Comparison of ENCODE assay signal across 12 cellular contexts in genomic region chr7:102451371-102452054, GRCh38. TPM values are rescaled to one million over a fixed set of nuclear protein-coding genes. Genes with fewer than 3 reads are reported as not detected.
DNase-seq lines count a peak whose midpoint lies in the region; ATAC-seq, FAIRE-seq and TF ChIP-seq lines count a peak whose summit lies in the region.
"Had no signal": no experiment of that assay in that cellular context is flagged by ENCODE, and none has a peak within 500 bp of the region (broad histone marks: within the 10 kb centered on the region; RNA-seq: fewer than 3 reads in every experiment).

No MANE protein-coding gene starts in this region.

- H3K9me3 ChIP-seq in GM23248 (ENCODE audit: low read depth) (no peaks in the 10 kb centered on the region), endothelial cell of umbilical vein (replicated peaks; ENCODE audit: control insufficient read depth, insufficient read depth, low read length) (no peaks in the 10 kb centered on the region), neutrophil (no peaks in the 10 kb centered on the region)

- H3K27me3 Mint-ChIP-seq in activated T-cell treated with anti-CD3 and anti-CD28 coated beads, Interleukin-2, amount 50 U/mL, for 24 hours = no peaks in the 10 kb centered on the region

- H3K36me3 ChIP-seq in GM23248 (ENCODE audit: low read depth) = no peaks in the 10 kb centered on the region
- peaks cover 0 to 16% of the 10 kb centered on the region in 2 experiments for H3K36me3 ChIP-seq in endothelial cell of umbilical vein (ENCODE audit: control insufficient read depth in 2 of 2, extremely low read depth in 1 of 2, insufficient read depth in 2 of 2, low read length in 2 of 2)
- peaks cover 87% of the 10 kb centered on the region for H3K36me3 ChIP-seq in neutrophil

- peaks cover 24% of the 10 kb centered on the region for H3K36me3 Mint-ChIP-seq in activated T-cell treated with anti-CD3 and anti-CD28 coated beads, Interleukin-2, amount 50 U/mL, for 24 hours (ENCODE audit: low read depth)

- CTCF ChIA-PET in endothelial cell of umbilical vein (lab: Charles Lee) = interaction anchor here (1.0 to 1.8 kb wide), 5 partner anchors 13 to 39 kb away, joined by 3 to 6 read pairs (median 4); no protein-coding TSS in a partner anchor

- no peaks in the 10 kb centered on the region for H3K79me2 ChIP-seq in GM23248 (ENCODE audit: insufficient read depth)
- H3K79me2 ChIP-seq in endothelial cell of umbilical vein (ENCODE audit: control insufficient read depth, insufficient read depth, low read length) = no peaks in the 10 kb centered on the region

- no peaks in the 10 kb centered on the region for H3K9me2 ChIP-seq in GM23248 (ENCODE audit: insufficient read depth)

- no peaks in the 10 kb centered on the region for H3K4me1 Mint-ChIP-seq in activated T-cell treated with anti-CD3 and anti-CD28 coated beads, Interleukin-2, amount 50 U/mL, for 24 hours (ENCODE audit: low read depth)

- H4K20me1 ChIP-seq in GM23248 (ENCODE audit: insufficient read depth) (no peaks in the 10 kb centered on the region), endothelial cell of umbilical vein (replicated peaks; ENCODE audit: control insufficient read depth, extremely low read depth, insufficient read depth, low read length) (no peaks in the 10 kb centered on the region)

- no peaks in the 10 kb centered on the region for H3K9me1 ChIP-seq in endothelial cell of umbilical vein (replicated peaks; ENCODE audit: control insufficient read depth, extremely low read depth, insufficient read depth, low read length)

- no peak for TF ChIP-seq CTCF in endothelial cell of umbilical vein (IDR thresholded peaks at IDR 0.05; ENCODE audit: extremely low read depth in 1 of 2, insufficient read depth in 1 of 2, low read depth in 1 of 2, low read length in 2 of 2)
- no peak for TF ChIP-seq CTCF in neutrophil (IDR thresholded peaks at IDR 0.05)

- intact Hi-C loops in endothelial cell of umbilical vein (cut with micrococcal nuclease) = loop anchor here (2.0 kb wide), 1 partner anchor 47 kb away; no protein-coding TSS in a partner anchor
- intact Hi-C loops in Right ventricle myocardium inferior (cut with DNase I) = no loop called here

- FAIRE-seq in endothelial cell of umbilical vein (lab: Jason Lieb, UNC) = no peak
- FAIRE-seq: D721Med, endometrium had no signal

- H2AFZ ChIP-seq in GM23248 (no peak overlapping the region), endothelial cell of umbilical vein (ENCODE audit: low read depth, low read length) (no peak overlapping the region)

- TF ChIP-seq POLR2A in endothelial cell of umbilical vein (IDR thresholded peaks at IDR 0.05; ENCODE audit: low read depth, low read length) = peak; percentile 13

- in situ Hi-C loops in GM23248 (cut with MboI) = no loop called here

- H3F3A ChIP-seq in GM23248 (ENCODE audit: insufficient read depth) = no peaks in the 10 kb centered on the region

- H3K4me2 ChIP-seq in GM23248 (ENCODE audit: unreplicated experiment) = no peak overlapping the region
- H3K4me2 ChIP-seq in endothelial cell of umbilical vein (ENCODE audit: insufficient read depth, low read length) = no peak overlapping the region

- H3K9ac ChIP-seq in GM23248 (no peak overlapping the region), endothelial cell of umbilical vein (replicated peaks; ENCODE audit: extremely low read depth, insufficient read depth, low read length) (no peak overlapping the region)

- no peak overlapping the region for H3K27ac Mint-ChIP-seq in activated T-cell treated with anti-CD3 and anti-CD28 coated beads, Interleukin-2, amount 50 U/mL, for 24 hours

- BruUV-seq in endothelial cell of umbilical vein (replicated peaks; lab: Mats Ljungman, UMichigan) = no TSS peak

- H3K4me1 ChIP-seq in GM23248 (ENCODE audit: insufficient read depth) (no peaks in the 10 kb centered on the region), endothelial cell of umbilical vein (ENCODE audit: control insufficient read depth, extremely low read depth, insufficient read depth, low read length) (no peaks in the 10 kb centered on the region), neutrophil (ENCODE audit: control insufficient read depth in 1 of 2, insufficient read depth in 1 of 2, low read depth in 1 of 2, low read length in 1 of 2) (no peaks in the 10 kb centered on the region)

- 29 to 33% methylated on average over 20 to 23 of the region's 23 CpGs for WGBS in GM23248 (ENCODE audit: low coverage in 1 of 2, low lambda C conversion rate in 2 of 2, missing lambda C conversion rate in 2 of 2), 2 experiments

- H3K27ac ChIP-seq in GM23248 (no peak overlapping the region), endothelial cell of umbilical vein (ENCODE audit: insufficient read depth, low read depth, low read length) (no peak overlapping the region), neutrophil (peak overlapping the region; percentile 13)

- ATAC-seq in Right ventricle myocardium inferior (no peak), HG02870 (IDR thresholded peaks at IDR 0.05; ENCODE audit: unreplicated experiment) (no peak)

- no peak overlapping the region for H3K4me3 Mint-ChIP-seq in activated T-cell treated with anti-CD3 and anti-CD28 coated beads, Interleukin-2, amount 50 U/mL, for 24 hours

- H3K9me3 Mint-ChIP-seq in activated T-cell treated with anti-CD3 and anti-CD28 coated beads, Interleukin-2, amount 50 U/mL, for 24 hours = no peaks in the 10 kb centered on the region

- H3K4me3 ChIP-seq in GM23248 = no peak overlapping the region
- no peak overlapping the region for H3K4me3 ChIP-seq in endothelial cell of umbilical vein (replicated peaks in 1 of 3; ENCODE audit: insufficient read depth in 1 of 3, low read depth in 1 of 3, low read length in 3 of 3)
- H3K4me3 ChIP-seq in neutrophil (ENCODE audit: low read depth in 1 of 2, low read length in 1 of 2) = no peak overlapping the region

- POLR2A ChIA-PET in endothelial cell of umbilical vein (lab: Charles Lee) = no interaction called here

- H3K27me3 ChIP-seq in GM23248 (replicated peaks; ENCODE audit: insufficient read depth) = no peaks in the 10 kb centered on the region
- H3K27me3 ChIP-seq in endothelial cell of umbilical vein (ENCODE audit: control insufficient read depth in 2 of 2, insufficient read depth in 2 of 2, low read length in 2 of 2) = no peaks in the 10 kb centered on the region
- H3K27me3 ChIP-seq in neutrophil = no peaks in the 10 kb centered on the region

- peak; percentile 33 for DNase-seq in GM23248
- DNase-seq in NCI-H748 treated with DMSO at 0.1 percent for 48 hours (lab: John Stamatoyannopoulos, UW) = peak; percentile 27
- DNase-seq in endothelial cell of umbilical vein (ENCODE audit: low read depth, low spot score) = no peak
- DNase-seq in Right ventricle myocardium inferior (ENCODE audit: missing footprints) = no peak
- no peak for DNase-seq in activated T-cell treated with anti-CD3 and anti-CD28 coated beads, Interleukin-2, amount 50 U/mL, for 24 hours
- no peak for DNase-seq in T1000 (lab: John Stamatoyannopoulos, UW)
- DNase-seq: kidney glomerular epithelial cell, NCI-H1092 had no signal

- dilution Hi-C loops in endothelial cell of umbilical vein (cut with MboI; ENCODE audit: extremely low pct_ligation_motif_present, low sequenced_read_pairs) = no loop called here

RNA-seq across cellular contexts. Expression of gene ALKBH4, which starts 13.2 kb away (rescaled TPM):
- 16.3 and 17.8 TPM in 2 replicates for total RNA-seq in GM23248 (2014; rRNA removed; shearing (Covaris generic))
- polyA plus RNA-seq in GM23248 (2016; fragmentation: Nextera tagmentation; extraction: Ambion mirVana) (11.8 and 13.9 TPM in 2 replicates), endothelial cell of umbilical vein (5.3 and 7.8 TPM in 2 replicates)
- total RNA-seq in endothelial cell of umbilical vein (9.9 and 10.8 TPM in 2 replicates), Right ventricle myocardium inferior (5.8 TPM)
- polyA plus RNA-seq in endothelial cell of umbilical vein (2011; cell fraction: cytosol; rRNA removed) = 5.7 and 6.2 TPM in 2 replicates
- 2.1 and 2.5 TPM in 2 replicates for polyA plus RNA-seq in endothelial cell of umbilical vein (2011; cell fraction: nucleus; rRNA removed)
- polyA plus RNA-seq in endothelial cell of umbilical vein (2012) = 4.3 and 4.8 TPM in 2 replicates
- 1.7 and 2.5 TPM in 2 replicates for polyA minus RNA-seq in endothelial cell of umbilical vein
- 3.8 TPM for polyA minus RNA-seq in endothelial cell of umbilical vein (2011; cell fraction: cytosol; rRNA and poly(A)+ RNA removed)
- polyA minus RNA-seq in endothelial cell of umbilical vein (2011; cell fraction: nucleus; rRNA and poly(A)+ RNA removed) = 1.6 and 1.9 TPM in 2 replicates

RNA-seq across cellular contexts. Expression of gene LRWD1, which starts 13.3 kb away (rescaled TPM):
- 18.3 and 21.8 TPM in 2 replicates for total RNA-seq in GM23248 (2014; rRNA removed; shearing (Covaris generic))
- polyA plus RNA-seq in GM23248 (2016; fragmentation: Nextera tagmentation; extraction: Ambion mirVana) = 15.3 and 16.2 TPM in 2 replicates
- 22.7 and 25.3 TPM in 2 replicates for total RNA-seq in endothelial cell of umbilical vein
- 21.7 and 25.4 TPM in 2 replicates for polyA plus RNA-seq in endothelial cell of umbilical vein
- polyA plus RNA-seq in endothelial cell of umbilical vein (2011; cell fraction: cytosol; rRNA removed) = 17.0 and 21.5 TPM in 2 replicates
- 28.6 and 32.3 TPM in 2 replicates for polyA plus RNA-seq in endothelial cell of umbilical vein (2011; cell fraction: nucleus; rRNA removed)
- polyA plus RNA-seq in endothelial cell of umbilical vein (2012) = 12.2 and 12.8 TPM in 2 replicates
- polyA minus RNA-seq in endothelial cell of umbilical vein = 10.4 and 12.3 TPM in 2 replicates
- polyA minus RNA-seq in endothelial cell of umbilical vein (2011; cell fraction: cytosol; rRNA and poly(A)+ RNA removed) = 18.0 TPM
- 6.4 and 9.2 TPM in 2 replicates for polyA minus RNA-seq in endothelial cell of umbilical vein (2011; cell fraction: nucleus; rRNA and poly(A)+ RNA removed)
- 10.0 TPM for total RNA-seq in Right ventricle myocardium inferior

RNA-seq across cellular contexts. Expression of gene ORAI2, which starts 18.1 kb away (rescaled TPM):
- total RNA-seq in GM23248 (2014; rRNA removed; shearing (Covaris generic)) = 42.2 and 47.6 TPM in 2 replicates
- polyA plus RNA-seq in GM23248 (2016; fragmentation: Nextera tagmentation; extraction: Ambion mirVana) (30.3 and 32.6 TPM in 2 replicates), endothelial cell of umbilical vein (99.1 and 138 TPM in 2 replicates)
- total RNA-seq in endothelial cell of umbilical vein (67.4 and 84.1 TPM in 2 replicates), Right ventricle myocardium inferior (3.0 TPM)
- 66.6 and 86.5 TPM in 2 replicates for polyA plus RNA-seq in endothelial cell of umbilical vein (2011; cell fraction: cytosol; rRNA removed)
- polyA plus RNA-seq in endothelial cell of umbilical vein (2011; cell fraction: nucleus; rRNA removed) = 23.8 and 27.2 TPM in 2 replicates
- polyA plus RNA-seq in endothelial cell of umbilical vein (2012) = 51.6 and 66.4 TPM in 2 replicates
- polyA minus RNA-seq in endothelial cell of umbilical vein = 98.8 and 108 TPM in 2 replicates
- 15.5 TPM for polyA minus RNA-seq in endothelial cell of umbilical vein (2011; cell fraction: cytosol; rRNA and poly(A)+ RNA removed)
- 25.5 and 27.4 TPM in 2 replicates for polyA minus RNA-seq in endothelial cell of umbilical vein (2011; cell fraction: nucleus; rRNA and poly(A)+ RNA removed)

RNA-seq across cellular contexts. Expression of gene POLR2J, which starts 27.2 kb away (rescaled TPM):
- 11.3 and 15.5 TPM in 2 replicates for total RNA-seq in GM23248 (2014; rRNA removed; shearing (Covaris generic))
- polyA plus RNA-seq in GM23248 (2016; fragmentation: Nextera tagmentation; extraction: Ambion mirVana) (75.4 and 77.7 TPM in 2 replicates), endothelial cell of umbilical vein (93.6 and 114 TPM in 2 replicates)
- total RNA-seq in endothelial cell of umbilical vein (48.7 and 48.9 TPM in 2 replicates), Right ventricle myocardium inferior (49.0 TPM)
- polyA plus RNA-seq in endothelial cell of umbilical vein (2011; cell fraction: cytosol; rRNA removed) = 65.0 and 94.8 TPM in 2 replicates
- polyA plus RNA-seq in endothelial cell of umbilical vein (2011; cell fraction: nucleus; rRNA removed) = 28.0 and 35.7 TPM in 2 replicates
- 74.2 and 80.3 TPM in 2 replicates for polyA plus RNA-seq in endothelial cell of umbilical vein (2012)
- polyA minus RNA-seq in endothelial cell of umbilical vein = 17.4 and 22.2 TPM in 2 replicates
- polyA minus RNA-seq in endothelial cell of umbilical vein (2011; cell fraction: cytosol; rRNA and poly(A)+ RNA removed) = 27.9 TPM
- polyA minus RNA-seq in endothelial cell of umbilical vein (2011; cell fraction: nucleus; rRNA and poly(A)+ RNA removed) = 20.2 and 35.8 TPM in 2 replicates

RNA-seq across cellular contexts. Expression of gene PRKRIP1, which starts 55.4 kb away (rescaled TPM):
- 14.8 and 17.3 TPM in 2 replicates for total RNA-seq in GM23248 (2014; rRNA removed; shearing (Covaris generic))
- polyA plus RNA-seq in GM23248 (2016; fragmentation: Nextera tagmentation; extraction: Ambion mirVana) = 19.1 and 20.3 TPM in 2 replicates
- 25.7 and 26.1 TPM in 2 replicates for total RNA-seq in endothelial cell of umbilical vein
- polyA plus RNA-seq in endothelial cell of umbilical vein = 13.1 and 16.1 TPM in 2 replicates
- 13.8 and 17.1 TPM in 2 replicates for polyA plus RNA-seq in endothelial cell of umbilical vein (2011; cell fraction: cytosol; rRNA removed)
- 56.8 and 75.7 TPM in 2 replicates for polyA plus RNA-seq in endothelial cell of umbilical vein (2011; cell fraction: nucleus; rRNA removed)
- polyA plus RNA-seq in endothelial cell of umbilical vein (2012) = 17.6 and 19.6 TPM in 2 replicates
- polyA minus RNA-seq in endothelial cell of umbilical vein = 6.4 and 7.3 TPM in 2 replicates
- polyA minus RNA-seq in endothelial cell of umbilical vein (2011; cell fraction: cytosol; rRNA and poly(A)+ RNA removed) = 6.3 TPM
- polyA minus RNA-seq in endothelial cell of umbilical vein (2011; cell fraction: nucleus; rRNA and poly(A)+ RNA removed) = 6.4 and 12.8 TPM in 2 replicates
- total RNA-seq in Right ventricle myocardium inferior = 10.6 TPM

Comparison
In these comparisons a context has a peak if more than half of its experiments do, and no peak if none do; other contexts are left out.
1. DNase-seq: peak in GM23248 (single experiment) and NCI-H748 treated with DMSO at 0.1 percent for 48 hours (single experiment); none in endothelial cell of umbilical vein (single experiment), Right ventricle myocardium inferior (single experiment), activated T-cell treated with anti-CD3 and anti-CD28 coated beads, Interleukin-2, amount 50 U/mL, for 24 hours (single experiment) and T1000 (single experiment).
2. RNA of gene ORAI2, which starts 18.1 kb away (total RNA-seq): 67.4 to 84.1 TPM in endothelial cell of umbilical vein and 42.2 to 47.6 TPM in GM23248; 3.0 TPM in Right ventricle myocardium inferior (single experiment); every median in the first group is over 10 times any median in the second.